ENCODE assay signal across 15 cellular contexts in genomic region chr9:128025756-128026155, GRCh38. TPM values are rescaled to one million over a fixed set of nuclear protein-coding genes. Genes with fewer than 3 reads are reported as not detected.
A peak's percentile ranks its signal among the peaks of the same experiment; 100 is the strongest.
DNase-seq lines count a peak whose midpoint lies in the region; ATAC-seq and TF ChIP-seq lines count a peak whose summit lies in the region.
"Had no signal": no experiment of that assay in that cellular context is flagged by ENCODE, and none has a peak within 500 bp of the region (broad histone marks: within the 10 kb centered on the region; RNA-seq: fewer than 3 reads in every experiment).

No MANE protein-coding gene starts in this region.

- H3K36me3 ChIP-seq in transverse colon: no peaks in the 10 kb centered on the region
- H3K36me3 ChIP-seq: sigmoid colon had no signal

- POLR2A ChIA-PET in activated B cell treated with CpG ODN at 0.5 μM for 24 hours (lab: Charles Lee): interaction anchor here (0.9 to 6.7 kb wide), 15 partner anchors 8 to 89 kb away, joined by 3 to 69 read pairs (median 5); partner anchors contain the start of gene EEIG1

- H3K4me1 ChIP-seq in transverse colon: peaks cover 0 to 8% (median 0%) of the 10 kb centered on the region in 4 donors
- H3K4me1 ChIP-seq: sigmoid colon had no signal

- in situ Hi-C loops in transverse colon (cut with MboI; ENCODE audit: low pct_ligation_motif_present in 1 of 4, low pct_unique_long_range_greater_than_20kb in 1 of 4, low sequenced_read_pairs in 3 of 4): loop anchor here in 1 of 4 donors (25.0 kb wide), 1 partner anchor 112 kb away; the partner anchor contains the start of genes LCN2 and PTGES2

- intact Hi-C loops in activated naive CD4-positive, alpha-beta T cell treated with anti-CD3 and anti-CD28 coated beads for 36 hours (cut with micrococcal nuclease): loop anchor here (1.0 to 2.0 kb wide), 5 partner anchors 8 to 255 kb away; partner anchors contain the start of gene NAIF1
- intact Hi-C loops in activated B cell treated with CpG ODN at 0.5 μM for 24 hours (cut with micrococcal nuclease): loop anchor here (1.0 to 2.0 kb wide), 4 partner anchors 18 to 55 kb away; partner anchors contain the start of gene NAIF1
- intact Hi-C loops in transverse colon (cut with DNase I; ENCODE audit: low total_unique reads): no loop called here

- H3K36me3 Mint-ChIP-seq in activated naive CD4-positive, alpha-beta T cell treated with anti-CD3 and anti-CD28 coated beads for 36 hours (ENCODE audit: low read depth): no peaks in the 10 kb centered on the region
- H3K36me3 Mint-ChIP-seq in activated B cell treated with CpG ODN at 0.5 μM for 24 hours (ENCODE audit: low read depth) (no peaks in the 10 kb centered on the region), immature natural killer cell (no peaks in the 10 kb centered on the region)

- no peak for TF ChIP-seq EP300 in transverse colon (IDR thresholded peaks at IDR 0.05; ENCODE audit: low read depth)

- DNase-seq in activated naive CD4-positive, alpha-beta T cell treated with anti-CD3 and anti-CD28 coated beads for 36 hours: no peak
- DNase-seq in activated naive CD4-positive, alpha-beta T cell treated with Interleukin-2 at 50 U/mL for 16 hours: no peak
- DNase-seq in activated B cell treated with CpG ODN at 0.5 μM for 24 hours: no peak
- peak in 1 of 3 donors; percentile 24 for DNase-seq in immature natural killer cell
- no peak for DNase-seq in transverse colon
- no peak for DNase-seq in activated CD4-positive, CD25-positive, alpha-beta regulatory T cell (lab: John Stamatoyannopoulos, UW)
- DNase-seq: DMS153, left ventricle myocardium superior, NCI-H2029 treated with DMSO at 0.1 percent for 48 hours, NCI-H69, sigmoid colon had no signal

- peaks cover 89% of the 10 kb centered on the region for H3K4me1 Mint-ChIP-seq in activated naive CD4-positive, alpha-beta T cell treated with anti-CD3 and anti-CD28 coated beads for 36 hours (ENCODE audit: low read depth)
- peaks cover 79% of the 10 kb centered on the region for H3K4me1 Mint-ChIP-seq in activated B cell treated with CpG ODN at 0.5 μM for 24 hours
- peaks cover 82 to 86% of the 10 kb centered on the region in 2 donors for H3K4me1 Mint-ChIP-seq in immature natural killer cell

- H3K27ac ChIP-seq in transverse colon: peak overlapping the region; percentile 26 to 71 (median 56)
- H3K27ac ChIP-seq: RWPE1, sigmoid colon had no signal

- no peak for ATAC-seq in activated B cell treated with CpG ODN at 0.5 μM for 24 hours (ENCODE audit: low read depth)
- no peak for ATAC-seq in HG03460 (IDR thresholded peaks at IDR 0.05; ENCODE audit: unreplicated experiment)
- ATAC-seq in HG03139 (IDR thresholded peaks at IDR 0.05; ENCODE audit: unreplicated experiment): no peak

- peak overlapping the region; percentile 80 for H3K4me3 Mint-ChIP-seq in activated naive CD4-positive, alpha-beta T cell treated with anti-CD3 and anti-CD28 coated beads for 36 hours
- peak overlapping the region; percentile 67 for H3K4me3 Mint-ChIP-seq in activated B cell treated with CpG ODN at 0.5 μM for 24 hours
- peak overlapping the region; percentile 38 to 86 (median 75) for H3K4me3 Mint-ChIP-seq in immature natural killer cell
- H3K4me3 Mint-ChIP-seq: neural crest cell had no signal

- H3K4me3 ChIP-seq in transverse colon: no peak overlapping the region
- H3K4me3 ChIP-seq: sigmoid colon had no signal

- TF ChIP-seq CTCF in activated B cell treated with CpG ODN at 0.5 μM for 24 hours (IDR thresholded peaks at IDR 0.05) (no peak), transverse colon (IDR thresholded peaks at IDR 0.05) (no peak)

- TF ChIP-seq POLR2A in transverse colon (IDR thresholded peaks at IDR 0.05): no peak

- peak overlapping the region; percentile 98 for H3K27ac Mint-ChIP-seq in activated naive CD4-positive, alpha-beta T cell treated with anti-CD3 and anti-CD28 coated beads for 36 hours
- peak overlapping the region; percentile 88 for H3K27ac Mint-ChIP-seq in activated B cell treated with CpG ODN at 0.5 μM for 24 hours
- H3K27ac Mint-ChIP-seq in immature natural killer cell: peak overlapping the region; percentile 94 to 98 (median 95)

- H3K27me3 ChIP-seq in transverse colon: no peaks in the 10 kb centered on the region
- H3K27me3 ChIP-seq: sigmoid colon had no signal

- no peaks in the 10 kb centered on the region for H3K9me3 ChIP-seq in transverse colon
- H3K9me3 ChIP-seq: sigmoid colon had no signal

- WGBS in transverse colon (ENCODE audit: low coverage in 1 of 2), 2 donors: 59 to 83% methylated on average over 1 to 5 of the region's 5 CpGs

- no peaks in the 10 kb centered on the region for H3K9me3 Mint-ChIP-seq in activated naive CD4-positive, alpha-beta T cell treated with anti-CD3 and anti-CD28 coated beads for 36 hours
- H3K9me3 Mint-ChIP-seq in activated B cell treated with CpG ODN at 0.5 μM for 24 hours (no peaks in the 10 kb centered on the region), immature natural killer cell (no peaks in the 10 kb centered on the region)
- H3K9me3 Mint-ChIP-seq: neural crest cell had no signal

- CTCF ChIA-PET in activated naive CD4-positive, alpha-beta T cell treated with anti-CD3 and anti-CD28 coated beads for 36 hours (lab: Charles Lee): interaction anchor here (0.7 to 5.1 kb wide), 12 partner anchors 9 to 92 kb away, joined by 3 to 34 read pairs (median 6); partner anchors contain the start of gene EEIG1
- CTCF ChIA-PET in activated B cell treated with CpG ODN at 0.5 μM for 24 hours (lab: Charles Lee): interaction anchor here (0.8 to 5.7 kb wide), 4 partner anchors 9 to 82 kb away, joined by 3 to 34 read pairs (median 6); no protein-coding TSS in a partner anchor

- no peaks in the 10 kb centered on the region for H3K27me3 Mint-ChIP-seq in activated naive CD4-positive, alpha-beta T cell treated with anti-CD3 and anti-CD28 coated beads for 36 hours (ENCODE audit: low read depth)
- no peaks in the 10 kb centered on the region for H3K27me3 Mint-ChIP-seq in activated B cell treated with CpG ODN at 0.5 μM for 24 hours
- H3K27me3 Mint-ChIP-seq in immature natural killer cell (ENCODE audit: low read depth in 3 of 3): peaks cover 2 to 16% (median 11%) of the 10 kb centered on the region in 3 donors

RNA-seq across cellular contexts. Expression of gene NAIF1, which starts 41.4 kb away (rescaled TPM):
- total RNA-seq in activated naive CD4-positive, alpha-beta T cell treated with anti-CD3 and anti-CD28 coated beads for 36 hours: 10 to 100 TPM; 12.3 to 12.8 TPM
- total RNA-seq in activated B cell treated with CpG ODN at 0.5 μM for 24 hours (10.4 and 11.1 TPM in 2 replicates), transverse colon (10 to 100 TPM in 3 of 4 donors, under 1 TPM in 1; 0.60 to 23.2 (median 14.0) TPM)
- polyA plus RNA-seq in immature natural killer cell: 10 to 100 TPM in 2 of 3 donors, 1 to 10 TPM in 1; 5.1 to 17.2 (median 10.5) TPM

RNA-seq across cellular contexts. Expression of gene SLC25A25, which starts 42.3 kb away (rescaled TPM):
- 10 to 100 TPM; 12.0 to 12.7 TPM for total RNA-seq in activated naive CD4-positive, alpha-beta T cell treated with anti-CD3 and anti-CD28 coated beads for 36 hours
- total RNA-seq in activated B cell treated with CpG ODN at 0.5 μM for 24 hours (8.0 and 9.4 TPM in 2 replicates), transverse colon (10 to 100 TPM; 25.5 to 35.5 (median 32.5) TPM)
- 1 to 10 TPM; 2.8 to 8.8 (median 4.9) TPM for polyA plus RNA-seq in immature natural killer cell

RNA-seq across cellular contexts. Expression of gene EEIG1, which starts 45.0 kb away (rescaled TPM):
- 10 to 100 TPM; 61.0 to 70.8 TPM for total RNA-seq in activated naive CD4-positive, alpha-beta T cell treated with anti-CD3 and anti-CD28 coated beads for 36 hours
- 65.8 and 88.1 TPM in 2 replicates for total RNA-seq in activated B cell treated with CpG ODN at 0.5 μM for 24 hours
- 10 to 100 TPM in 2 of 3 donors, 1 to 10 TPM in 1; 7.6 to 19.6 (median 14.7) TPM for polyA plus RNA-seq in immature natural killer cell
- total RNA-seq in transverse colon: 100 to 1,000 TPM in 2 of 4 donors, 10 to 100 TPM in 2; 77.0 to 230 (median 96.7) TPM
